26 cellular contexts compared by ENCODE assay signal in genomic region chr16:67386861-67387455, GRCh38. TPM values are rescaled to one million over a fixed set of nuclear protein-coding genes. Genes with fewer than 3 reads are reported as not detected.
"Had no signal": no experiment of that assay in that cellular context is flagged by ENCODE, and none has a peak within 500 bp of the region (broad histone marks: within the 10 kb centered on the region; RNA-seq: fewer than 3 reads in every experiment).

No MANE protein-coding gene starts in this region.

- H3K27ac Mint-ChIP-seq: activated CD8-positive, alpha-beta T cell treated with anti-CD3 and anti-CD28 coated beads, Interleukin-2, amount 10 ng/mL, durations not matched to agents 7 days and 5 days; activated naive CD4-positive, alpha-beta T cell treated with anti-CD3 and anti-CD28 coated beads for 36 hours; activated naive CD8-positive, alpha-beta T cell; T-cell had no signal

- DNase-seq: activated CD4-positive, alpha-beta T cell treated with anti-CD3 and anti-CD28 coated beads for 4 hours; activated CD8-positive, alpha-beta T cell treated with anti-CD3 and anti-CD28 coated beads, Interleukin-2, amount 10 ng/mL, durations not matched to agents 7 days and 5 days; activated effector memory CD4-positive, alpha-beta T cell treated with anti-CD3 and anti-CD28 coated beads, Interleukin-2, amount 50 U/mL, for 16 hours; activated naive CD4-positive, alpha-beta T cell treated with anti-CD3 and anti-CD28 coated beads for 36 hours; activated T-cell treated with anti-CD3 and anti-CD28 coated beads, Interleukin-2, amount 50 U/mL, for 4 hours; amygdala; MG63; MV-4-11; NCI-H1105; NCI-H1436 treated with DMSO at 0.1 percent for 48 hours; NCI-H2029; NCI-H345; NCI-H510A; NCI-H526 treated with DMSO at 0.1 percent for 48 hours; NCI-H82; T-cell; T-helper 2 cell; T1000 had no signal

- H3K27me3 ChIP-seq: MG63 had no signal

- H3K4me1 Mint-ChIP-seq: T-cell had no signal

- H3K36me3 Mint-ChIP-seq: activated naive CD8-positive, alpha-beta T cell; brain; T-cell had no signal

- H3K36me3 ChIP-seq: cardiac muscle cell, MG63 had no signal

- H3K27me3 Mint-ChIP-seq: activated naive CD8-positive, alpha-beta T cell had no signal

- H3K4me3 Mint-ChIP-seq: activated CD8-positive, alpha-beta T cell treated with anti-CD3 and anti-CD28 coated beads, Interleukin-2, amount 10 ng/mL, durations not matched to agents 7 days and 5 days; activated naive CD4-positive, alpha-beta T cell treated with anti-CD3 and anti-CD28 coated beads for 36 hours; activated naive CD8-positive, alpha-beta T cell; activated T-cell treated with anti-CD3 and anti-CD28 coated beads, Interleukin-2, amount 50 U/mL, for 4 hours; brain; T-cell had no signal

- ATAC-seq: activated CD8-positive, alpha-beta T cell treated with anti-CD3 and anti-CD28 coated beads, Interleukin-2, amount 10 ng/mL, durations not matched to agents 7 days and 5 days; activated T-cell treated with anti-CD3 and anti-CD28 coated beads, Interleukin-2, amount 50 U/mL, for 4 hours; Right ventricle myocardium inferior; T-cell had no signal

- H3K9me3 ChIP-seq: MG63 had no signal

- H3K27ac ChIP-seq: cardiac muscle cell, SK-N-MC had no signal

- H3K4me3 ChIP-seq: cardiac muscle cell, MG63, SK-N-MC had no signal

- H3K9me3 Mint-ChIP-seq: activated naive CD4-positive, alpha-beta T cell treated with anti-CD3 and anti-CD28 coated beads for 36 hours; activated T-cell treated with anti-CD3 and anti-CD28 coated beads, Interleukin-2, amount 50 U/mL, for 4 hours; T-cell had no signal

RNA-seq across cellular contexts. Expression of gene TPPP3, which starts 6.3 kb away (rescaled TPM):
- total RNA-seq: activated CD8-positive, alpha-beta T cell treated with anti-CD3 and anti-CD28 coated beads, Interleukin-2, amount 10 ng/mL, durations not matched to agents 7 days and 5 days; activated naive CD4-positive, alpha-beta T cell treated with anti-CD3 and anti-CD28 coated beads for 36 hours; OCI-LY7 had no signal

RNA-seq across cellular contexts. Expression of gene ZDHHC1, which starts 29.3 kb away (rescaled TPM):
- total RNA-seq: OCI-LY7 had no signal

RNA-seq across cellular contexts. Expression of gene HSD11B2, which starts 44.0 kb away (rescaled TPM):
- total RNA-seq: activated CD8-positive, alpha-beta T cell treated with anti-CD3 and anti-CD28 coated beads, Interleukin-2, amount 10 ng/mL, durations not matched to agents 7 days and 5 days; astrocyte; OCI-LY7; RPMI7951 had no signal
